8 cellular contexts compared by ENCODE assay signal in the genomic region with DNA sequence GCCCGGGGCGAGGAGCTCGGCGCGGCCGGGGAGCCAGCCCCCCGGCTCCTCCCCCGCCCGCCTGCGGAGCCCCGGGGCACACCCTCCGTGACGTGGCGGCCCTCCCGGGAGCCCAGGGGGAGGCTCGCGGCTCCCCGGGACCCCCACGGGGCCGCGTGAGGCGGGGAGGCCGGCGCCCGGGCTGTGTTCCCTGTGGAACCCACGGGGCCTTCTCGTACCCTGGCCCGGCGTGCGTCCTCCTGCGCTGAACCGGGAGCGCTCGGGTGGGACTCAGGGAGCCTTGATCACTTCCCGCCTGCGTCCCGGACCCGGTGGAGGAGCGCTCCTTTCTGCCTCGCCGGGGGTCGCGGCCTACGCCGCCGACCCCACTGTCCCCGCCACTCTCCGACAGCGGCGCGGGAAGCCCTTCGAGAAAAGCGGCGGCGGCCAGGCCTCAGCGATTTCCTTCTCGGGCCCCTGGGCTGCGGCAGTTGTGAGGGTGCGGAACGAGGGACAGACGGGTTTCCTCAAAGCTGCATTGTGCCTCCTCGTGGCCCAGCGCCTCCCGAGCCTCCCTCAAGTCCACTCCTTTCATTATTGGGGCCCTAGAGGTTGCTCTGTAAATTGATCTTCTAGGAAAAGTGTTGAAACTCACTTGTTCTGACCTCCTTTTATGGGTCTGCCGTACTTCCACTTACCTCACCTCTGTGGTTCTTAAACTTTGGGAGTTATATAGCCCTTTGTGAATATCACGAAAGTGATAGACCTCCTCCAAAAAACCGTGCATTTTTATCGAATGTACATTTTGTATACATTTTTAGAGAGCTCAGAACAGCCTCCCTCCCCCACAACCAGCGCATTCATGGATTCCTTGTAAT. TPM values are rescaled to one million over a fixed set of nuclear protein-coding genes. Genes with fewer than 3 reads are reported as not detected.
DNase-seq lines count a peak whose midpoint lies in the region; ATAC-seq lines count a peak whose summit lies in the region.

No MANE protein-coding gene starts in this region.

- WGBS in esophagus, 2 donors: 0 to 1% methylated on average over 53 to 69 of the region's 69 CpGs

- peaks cover 0 to 5% of the 10 kb centered on the region in 2 donors for H3K4me1 ChIP-seq in esophagus (ENCODE audit: control insufficient read depth in 2 of 2, insufficient read depth in 2 of 2, low read length in 1 of 2)
- H3K4me1 ChIP-seq in muscle layer of duodenum (ENCODE audit: control insufficient read depth in 1 of 2, insufficient read depth in 2 of 2, low read length in 2 of 2): peaks cover 7 to 28% of the 10 kb centered on the region in 2 donors

- no peaks in the 10 kb centered on the region for H3K27me3 ChIP-seq in esophagus (ENCODE audit: control insufficient read depth in 1 of 2, insufficient read depth in 2 of 2, low read length in 2 of 2)
- H3K27me3 ChIP-seq in muscle layer of duodenum (ENCODE audit: low read depth, low read length): no peaks in the 10 kb centered on the region

- H3K9me3 ChIP-seq in esophagus (ENCODE audit: control insufficient read depth in 2 of 2, insufficient read depth in 1 of 2, low read depth in 1 of 2, low read length in 1 of 2) (no peaks in the 10 kb centered on the region), muscle layer of duodenum (ENCODE audit: control insufficient read depth in 1 of 2, low read length in 2 of 2) (no peaks in the 10 kb centered on the region)

- H3K27ac ChIP-seq in esophagus (ENCODE audit: low read depth in 2 of 2, low read length in 1 of 2) (peak overlapping the region; percentile 94 to 99), muscle layer of duodenum (ENCODE audit: low read length) (peak overlapping the region; percentile 97)

- H3K4me3 ChIP-seq in esophagus (ENCODE audit: low read depth in 1 of 2, low read length in 2 of 2): peak overlapping the region; percentile 69 to 90
- H3K4me3 ChIP-seq in muscle layer of duodenum (ENCODE audit: low read depth in 1 of 2, low read length in 2 of 2): peak overlapping the region; percentile 77 to 79

- DNase-seq in COLO668 (lab: John Stamatoyannopoulos, UW; ENCODE audit: unreplicated experiment) (peak; percentile 78), NOMO-1 treated with DMSO at 0.1 percent for 48 hours (lab: John Stamatoyannopoulos, UW; ENCODE audit: unreplicated experiment) (peak; percentile 92), activated T-cell treated with anti-CD3 and anti-CD28 coated beads for 24 hours (ENCODE audit: low read depth) (peak; percentile 69)
- peak; percentile 55 for DNase-seq in stimulated activated CD8-positive, alpha-beta memory T cell treated with anti-CD3 and anti-CD28 coated beads, Interleukin-7, amount 100 ng/mL, for 24 hours (ENCODE audit: low read depth)

- peak; percentile 73 for ATAC-seq in GM19372 (IDR thresholded peaks at IDR 0.05; ENCODE audit: low read depth, unreplicated experiment)
- peak; percentile 72 for ATAC-seq in HG03520 (IDR thresholded peaks at IDR 0.05; ENCODE audit: unreplicated experiment)

- H3K36me3 ChIP-seq in esophagus (ENCODE audit: control insufficient read depth in 2 of 2, insufficient read depth in 2 of 2, low read length in 1 of 2): no peaks in the 10 kb centered on the region
- H3K36me3 ChIP-seq in muscle layer of duodenum (ENCODE audit: control insufficient read depth in 1 of 2, insufficient read depth in 2 of 2, low read length in 2 of 2): peaks cover 5 to 12% of the 10 kb centered on the region in 2 donors

RNA-seq across cellular contexts. Expression of a gene that starts 0.6 kb away (rescaled TPM):
- polyA plus RNA-seq in esophagus: 1 to 10 TPM; 6.2 to 9.2 TPM

RNA-seq across cellular contexts. Expression of a gene that starts 19.6 kb away (rescaled TPM):
- 1 to 10 TPM; 6.5 to 7.9 TPM for polyA plus RNA-seq in esophagus

RNA-seq across cellular contexts. Expression of a gene that starts 19.6 kb away (rescaled TPM):
- 1 to 10 TPM in 1 of 2 donors, under 1 TPM in 1; 0.80 to 1.0 TPM for polyA plus RNA-seq in esophagus

Comparison
In these comparisons a context has a peak if more than half of its experiments do, and no peak if none do; other contexts are left out.
1. Peak in every context shown above with its lines: DNase-seq, ATAC-seq, H3K4me3 ChIP-seq and H3K27ac ChIP-seq.